Comparison of ENCODE assay signal across 21 cellular contexts in the genomic region with DNA sequence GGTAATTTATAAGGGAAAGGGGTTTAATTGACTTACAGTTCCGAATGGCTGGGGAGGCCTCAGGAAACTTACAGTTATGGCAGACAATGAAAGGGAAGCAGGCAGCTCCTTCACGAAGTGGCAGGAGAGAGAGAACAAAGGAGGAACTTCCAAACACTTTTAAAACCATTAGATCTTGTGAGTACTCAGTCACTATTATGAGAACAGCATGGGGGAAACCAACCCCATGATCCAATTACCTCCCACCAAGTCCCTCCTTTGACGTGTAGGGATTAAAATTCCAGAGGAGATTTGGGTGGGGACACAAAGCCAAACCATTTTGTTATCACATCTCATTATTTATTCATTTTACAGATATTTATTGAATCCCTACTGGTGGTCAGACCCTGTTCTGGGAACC.
"Had no signal": no experiment of that assay in that cellular context is flagged by ENCODE, and none has a peak within 500 bp of the region (broad histone marks: within the 10 kb centered on the region; RNA-seq: fewer than 3 reads in every experiment).

No MANE protein-coding gene starts in this region.

- H3K27ac ChIP-seq: cardiac muscle cell, ovary, right lobe of liver, stomach, vagina had no signal

- H3K36me3 Mint-ChIP-seq: activated naive CD8-positive, alpha-beta T cell treated with anti-CD3 and anti-CD28 coated beads for 36 hours had no signal

- H3K4me3 ChIP-seq: cardiac muscle cell, dorsolateral prefrontal cortex, ovary, right lobe of liver, stomach, vagina had no signal

- H3K9me3 ChIP-seq: ovary, right lobe of liver, stomach, vagina had no signal

- H3K4me3 Mint-ChIP-seq: activated CD4-positive, alpha-beta T cell treated with anti-CD3 and anti-CD28 coated beads for 36 hours; activated naive CD8-positive, alpha-beta T cell treated with anti-CD3 and anti-CD28 coated beads for 36 hours; naive thymus-derived CD4-positive, alpha-beta T cell had no signal

- H3K27ac Mint-ChIP-seq: activated CD4-positive, alpha-beta T cell treated with anti-CD3 and anti-CD28 coated beads for 36 hours; activated naive CD8-positive, alpha-beta T cell treated with anti-CD3 and anti-CD28 coated beads for 36 hours; naive thymus-derived CD4-positive, alpha-beta T cell had no signal

- H3K4me1 ChIP-seq: right lobe of liver, stomach, vagina had no signal

- H3K27me3 ChIP-seq: cardiac muscle cell, dorsolateral prefrontal cortex, ovary, right lobe of liver, stomach, vagina had no signal

- ATAC-seq: activated CD4-positive, alpha-beta T cell treated with anti-CD3 and anti-CD28 coated beads for 36 hours; left ventricle myocardium superior; naive thymus-derived CD4-positive, alpha-beta T cell; right lobe of liver had no signal

- DNase-seq: activated CD4-positive, alpha-beta T cell treated with anti-CD3 and anti-CD28 coated beads for 36 hours; activated CD4-positive, alpha-beta T cell treated with anti-CD3 and anti-CD28 coated beads, Interleukin-2, amount 50 U/mL, for 48 hours; activated gamma-delta T cell treated with Interleukin-2 at 50 U/mL for 16 hours; activated naive CD8-positive, alpha-beta T cell treated with anti-CD3 and anti-CD28 coated beads for 36 hours; amniotic stem cell; dorsolateral prefrontal cortex; erythroblast; foreskin melanocyte; glutamatergic neuron; hypothalamus; left ventricle myocardium superior; naive thymus-derived CD4-positive, alpha-beta T cell; ovary; right lobe of liver; small intestine; stimulated activated CD4-positive, alpha-beta T cell treated with anti-CD3 and anti-CD28 coated beads, Interleukin-15, amount 100 ng/mL, for 24 hours; stimulated activated CD4-positive, alpha-beta T cell treated with anti-CD3 and anti-CD28 coated beads, Interleukin-2, amount 100 ng/mL, for 48 hours; stomach; trophoblast cell had no signal

- H3K4me1 Mint-ChIP-seq: activated CD4-positive, alpha-beta T cell treated with anti-CD3 and anti-CD28 coated beads for 36 hours; activated naive CD8-positive, alpha-beta T cell treated with anti-CD3 and anti-CD28 coated beads for 36 hours; naive thymus-derived CD4-positive, alpha-beta T cell had no signal

- H3K27me3 Mint-ChIP-seq: activated CD4-positive, alpha-beta T cell treated with anti-CD3 and anti-CD28 coated beads for 36 hours; activated naive CD8-positive, alpha-beta T cell treated with anti-CD3 and anti-CD28 coated beads for 36 hours; naive thymus-derived CD4-positive, alpha-beta T cell had no signal

- H3K36me3 ChIP-seq: cardiac muscle cell, ovary, right lobe of liver, stomach, vagina had no signal
